ENCODE assay signal across 8 cellular contexts in genomic region chr19:33375156-33375744, GRCh38. TPM values are rescaled to one million over a fixed set of nuclear protein-coding genes. Genes with fewer than 3 reads are reported as not detected.
DNase-seq lines count a peak whose midpoint lies in the region; ATAC-seq and TF ChIP-seq lines count a peak whose summit lies in the region.

No MANE protein-coding gene starts in this region.

- CTCF ChIA-PET in Panc1 (lab: Charles Lee): interaction anchor here (1.2 kb wide), 1 partner anchor 41 kb away, joined by 3 read pairs; no protein-coding TSS in a partner anchor

- no TSS peak for BruUV-seq in Panc1 (replicated peaks; lab: Mats Ljungman, UMichigan)

- H3K9me3 ChIP-seq in Panc1 (ENCODE audit: control insufficient read depth, insufficient read depth, low read depth, low read length): no peaks in the 10 kb centered on the region

- DNase-seq in Panc1 (ENCODE audit: low read depth, low spot score) (no peak), epithelial cell of esophagus (ENCODE audit: low read depth) (no peak), amygdala (lab: John Stamatoyannopoulos, UW) (no peak)
- no peak for DNase-seq in activated CD4-positive, CD25-positive, alpha-beta regulatory T cell (lab: John Stamatoyannopoulos, UW)
- DNase-seq in stimulated activated CD4-positive, alpha-beta T cell treated with anti-CD3 and anti-CD28 coated beads, Interleukin-12 subunit alpha, Interleukin-12 subunit beta, amount 100 ng/mL, for 4 hours: no peak

- intact Hi-C loops in Panc1 (cut with micrococcal nuclease; ENCODE audit: unreplicated experiment): no loop called here

- POLR2A ChIA-PET in Panc1 (lab: Charles Lee): interaction anchor here (0.5 kb wide), 1 partner anchor 81 kb away, joined by 8 read pairs; no protein-coding TSS in a partner anchor

- H3K4me3 ChIP-seq in GM08714 (ENCODE audit: low read length) (peak overlapping the region; percentile 94; the same call in 1 of the 2 replicates), Panc1 (ENCODE audit: low read depth in 2 of 2, low read length in 2 of 2) (peak overlapping the region; percentile 88 to 96), epithelial cell of esophagus (ENCODE audit: low read length) (peak overlapping the region; percentile 63), rectal smooth muscle tissue (ENCODE audit: low read length) (peak overlapping the region; percentile 54)

- in situ Hi-C loops in Panc1 (cut with HindIII; ENCODE audit: low pct_unique_long_range_greater_than_20kb, low sequenced_read_pairs): no loop called here

- H3K27ac ChIP-seq in Panc1 (ENCODE audit: low read length) (peak overlapping the region; percentile 92), rectal smooth muscle tissue (ENCODE audit: low read depth, low read length) (no peak overlapping the region)

- TF ChIP-seq CTCF in Panc1 (IDR thresholded peaks at IDR 0.05) (no peak), epithelial cell of esophagus (IDR thresholded peaks at IDR 0.05; ENCODE audit: insufficient read depth, low read depth, low read length, missing control alignments) (no peak)

- H3K36me3 ChIP-seq in Panc1 (ENCODE audit: control insufficient read depth, insufficient read depth, low read length) (peaks cover 5% of the 10 kb centered on the region; the same call in 1 of the 2 replicates), rectal smooth muscle tissue (ENCODE audit: control insufficient read depth, insufficient read depth, low read length) (no peaks in the 10 kb centered on the region)

- H3K27me3 ChIP-seq in Panc1 (ENCODE audit: control insufficient read depth, insufficient read depth, low read length): no peaks in the 10 kb centered on the region
- no peaks in the 10 kb centered on the region for H3K27me3 ChIP-seq in rectal smooth muscle tissue (ENCODE audit: control insufficient read depth, insufficient read depth, low read length)

- ATAC-seq in Panc1: no peak
- no peak for ATAC-seq in HG03097 (IDR thresholded peaks at IDR 0.05; ENCODE audit: low FRiP score, unreplicated experiment)

- no peak overlapping the region for H3K9ac ChIP-seq in rectal smooth muscle tissue (ENCODE audit: low read length)

- peaks cover 36% of the 10 kb centered on the region for H3K4me1 ChIP-seq in Panc1 (ENCODE audit: control insufficient read depth, insufficient read depth, low read length)
- peaks cover 14% of the 10 kb centered on the region for H3K4me1 ChIP-seq in rectal smooth muscle tissue (ENCODE audit: control insufficient read depth, insufficient read depth, low read length)

RNA-seq across cellular contexts. Expression of gene CEBPG, which starts 1.7 kb away (rescaled TPM):
- 41.5 TPM for total RNA-seq in Panc1 (2021; ENCODE audit: unreplicated experiment)
- 29.2 TPM for polyA plus RNA-seq in Panc1 (2012; ENCODE audit: insufficient read length)
